11 cellular contexts compared by ENCODE assay signal in genomic region chr3:141482250-141482937, GRCh38. TPM values are rescaled to one million over a fixed set of nuclear protein-coding genes. Genes with fewer than 3 reads are reported as not detected.
DNase-seq lines count a peak whose midpoint lies in the region; ATAC-seq and TF ChIP-seq lines count a peak whose summit lies in the region.
"Had no signal": no experiment of that assay in that cellular context is flagged by ENCODE, and none has a peak within 500 bp of the region (broad histone marks: within the 10 kb centered on the region; RNA-seq: fewer than 3 reads in every experiment).

No MANE protein-coding gene starts in this region.

- peak overlapping the region; percentile 25 for H3K27ac ChIP-seq in osteoblast (ENCODE audit: low read depth, low read length)

- H3K36me3 ChIP-seq in osteoblast (ENCODE audit: insufficient read depth, low read length): no peaks in the 10 kb centered on the region

- DNase-seq in ELR (ENCODE audit: low read depth): peak; percentile 89
- DNase-seq in NB4 (ENCODE audit: low read depth): peak; percentile 68
- peak; percentile 85 for DNase-seq in choroid plexus epithelial cell (ENCODE audit: low read depth)
- DNase-seq in osteoblast (ENCODE audit: insufficient read length, low spot score, missing footprints): peak; percentile 93
- no peak for DNase-seq in hippocampal formation (lab: John Stamatoyannopoulos, UW)
- no peak for DNase-seq in GM19240 (ENCODE audit: insufficient read length, low spot score)
- DNase-seq: activated CD4-positive, alpha-beta memory T cell treated with anti-CD3 and anti-CD28 coated beads for 36 hours; amniotic stem cell; NCI-H2029 had no signal

- H3K4me3 ChIP-seq in NB4 (ENCODE audit: low read depth, low read length) (no peak overlapping the region), choroid plexus epithelial cell (ENCODE audit: low read depth, low read length) (no peak overlapping the region), osteoblast (ENCODE audit: insufficient read depth, low read length) (no peak overlapping the region)

- peaks cover 23% of the 10 kb centered on the region for H3K4me1 ChIP-seq in osteoblast (ENCODE audit: insufficient read depth, low read length)

- H3K9me3 ChIP-seq in osteoblast (ENCODE audit: low read depth, low read length): no peaks in the 10 kb centered on the region

- peaks cover under 1% of the 10 kb centered on the region for H3K79me2 ChIP-seq in osteoblast (ENCODE audit: insufficient read depth, low read length)

- no peaks in the 10 kb centered on the region for H3K27me3 ChIP-seq in osteoblast (ENCODE audit: insufficient read depth, low read length)

- no peak overlapping the region for H2AFZ ChIP-seq in osteoblast (ENCODE audit: low read length)

- ATAC-seq in GM21367 (IDR thresholded peaks at IDR 0.05; ENCODE audit: unreplicated experiment) (no peak), GM18502 (IDR thresholded peaks at IDR 0.05; ENCODE audit: poor library complexity, unreplicated experiment) (no peak)

- no peak overlapping the region for H3K4me2 ChIP-seq in osteoblast (ENCODE audit: insufficient read depth, low read length)

- no peaks in the 10 kb centered on the region for H4K20me1 ChIP-seq in osteoblast (ENCODE audit: insufficient read depth, low read length)

- TF ChIP-seq CTCF in NB4 (IDR thresholded peaks at IDR 0.05; ENCODE audit: low read depth, low read length) (no peak), choroid plexus epithelial cell (conservative IDR thresholded peaks at IDR 0.05; ENCODE audit: low read depth, low read length) (no peak), osteoblast (IDR thresholded peaks at IDR 0.05; ENCODE audit: extremely low read depth, low read depth, low read length) (no peak)

- TF ChIP-seq POLR2A in NB4 (IDR thresholded peaks at IDR 0.05; ENCODE audit: extremely low read depth, insufficient read length): no peak

RNA-seq across cellular contexts. Expression of gene RASA2, which starts 4.4 kb away (rescaled TPM):
- 20.0 and 21.7 TPM in 2 replicates for total RNA-seq in osteoblast

Comparison
In these comparisons a context has a peak if more than half of its experiments do, and no peak if none do; other contexts are left out.
1. DNase-seq: peak in ELR (single experiment), NB4 (single experiment), choroid plexus epithelial cell (single experiment) and osteoblast (single experiment); none in hippocampal formation (0 of 2) and GM19240 (single experiment).